In the genomic region with DNA sequence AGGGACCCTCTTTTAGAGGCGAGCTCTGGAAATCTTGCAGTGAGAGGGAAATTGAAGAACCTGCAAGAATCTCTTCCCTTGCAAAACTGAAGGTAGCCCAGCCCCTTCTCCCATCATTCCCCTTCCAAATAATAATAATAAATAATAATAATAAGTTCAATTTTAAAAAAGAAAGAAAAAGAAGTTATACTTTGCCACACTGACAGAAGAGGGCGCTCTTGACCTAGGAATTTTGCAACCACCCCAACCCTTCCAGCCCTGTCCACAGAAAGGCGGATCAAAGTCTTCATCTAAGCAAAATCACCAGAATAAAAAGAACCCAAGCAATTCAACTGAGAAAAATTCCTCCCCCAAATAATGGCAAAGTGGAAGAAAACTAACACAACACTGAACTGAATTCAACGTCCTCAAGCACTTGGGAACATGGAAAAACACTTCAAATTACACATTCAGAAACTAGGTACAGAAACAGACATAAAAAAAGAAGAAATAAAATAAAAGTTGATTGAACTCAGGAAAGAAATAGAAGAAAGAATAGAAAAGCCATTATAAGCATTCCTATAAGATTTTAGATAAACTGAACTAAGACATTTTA, we compare ENCODE assay signal across 8 cellular contexts.
A peak's percentile ranks its signal among the peaks of the same experiment; 100 is the strongest.
DNase-seq lines count a peak whose midpoint lies in the region; ATAC-seq and TF ChIP-seq lines count a peak whose summit lies in the region.

No MANE protein-coding gene starts in this region.

- H3K27ac Mint-ChIP-seq in stimulated activated naive CD8-positive, alpha-beta T cell treated with anti-CD3 and anti-CD28 coated beads, Interleukin-15, amount 100 ng/mL, for 72 hours: no peak overlapping the region

- no peaks in the 10 kb centered on the region for H3K79me1 ChIP-seq in mesendoderm (ENCODE audit: low read length)

- peak; percentile 64 for ATAC-seq in stimulated activated naive CD8-positive, alpha-beta T cell treated with anti-CD3 and anti-CD28 coated beads, Interleukin-15, amount 100 ng/mL, for 72 hours

- no peaks in the 10 kb centered on the region for H3K4me1 ChIP-seq in mesendoderm (ENCODE audit: control insufficient read depth, low read depth, low read length)

- TF ChIP-seq CTCF in AG04449 (IDR thresholded peaks at IDR 0.05; ENCODE audit: insufficient read depth, low read length, missing control alignments) (peak; percentile 46), GM13976 (IDR thresholded peaks at IDR 0.05; ENCODE audit: borderline replicate concordance, control extremely low read depth, extremely low read depth, insufficient read depth, missing control alignments) (peak; percentile 36), WI38 (IDR thresholded peaks at IDR 0.05; ENCODE audit: low read depth, low read length) (0 out of 2 replicates have a peak, but pooled peaks have one; percentile 4)

- H3K4me3 ChIP-seq in AG04449 (ENCODE audit: low read depth, low read length): no peak overlapping the region
- H3K4me3 ChIP-seq in WI38 (ENCODE audit: low read depth, low read length): no peak overlapping the region
- H3K4me3 ChIP-seq in mesendoderm (ENCODE audit: low read length): no peak overlapping the region

- POLR2A ChIA-PET in AG04449 (lab: Yijun Ruan, JAX): no interaction called here

- H4K8ac ChIP-seq in mesendoderm (ENCODE audit: low read depth, low read length): no peak overlapping the region

- peaks cover 6 to 9% of the 10 kb centered on the region in 2 donors for H3K9me3 Mint-ChIP-seq in stimulated activated naive CD8-positive, alpha-beta T cell treated with anti-CD3 and anti-CD28 coated beads, Interleukin-15, amount 100 ng/mL, for 72 hours

- WGBS in mesendoderm (ENCODE audit: extremely low coverage, insufficient coverage, low lambda C conversion rate): no CpG with 5 or more reads among the region's 4 CpGs

- no peak overlapping the region for H2BK120ac ChIP-seq in mesendoderm (ENCODE audit: low read depth, low read length)

- no peak overlapping the region for H3K9ac ChIP-seq in mesendoderm (ENCODE audit: low read length)

- CTCF ChIA-PET in AG04449 (lab: Yijun Ruan, JAX): interaction anchor here (0.7 to 5.2 kb wide), 29 partner anchors 9 to 374 kb away, joined by 3 to 37 read pairs (median 4); partner anchors contain the start of gene GLS

- no peak overlapping the region for H3K18ac ChIP-seq in mesendoderm (ENCODE audit: low read length)

- H3K23ac ChIP-seq in mesendoderm (ENCODE audit: low read length): no peak overlapping the region

- H3K27ac ChIP-seq in mesendoderm (ENCODE audit: low read depth, low read length): no peak overlapping the region

- no peak overlapping the region for H3K4ac ChIP-seq in mesendoderm (ENCODE audit: low read depth, low read length)

- no peak overlapping the region for H2AK5ac ChIP-seq in mesendoderm (ENCODE audit: low read length)

- H3K4me3 Mint-ChIP-seq in stimulated activated naive CD8-positive, alpha-beta T cell treated with anti-CD3 and anti-CD28 coated beads, Interleukin-15, amount 100 ng/mL, for 72 hours: no peak overlapping the region

- no peaks in the 10 kb centered on the region for H3K36me3 ChIP-seq in mesendoderm (ENCODE audit: control insufficient read depth, insufficient read depth, low read length)

- H2BK5ac ChIP-seq in mesendoderm (ENCODE audit: low read length): no peak overlapping the region

- H3K79me2 ChIP-seq in mesendoderm (ENCODE audit: control insufficient read depth, insufficient read depth, low read length): no peaks in the 10 kb centered on the region

- peaks cover 11% of the 10 kb centered on the region for H3K27me3 Mint-ChIP-seq in stimulated activated naive CD8-positive, alpha-beta T cell treated with anti-CD3 and anti-CD28 coated beads, Interleukin-15, amount 100 ng/mL, for 72 hours

- H3K56ac ChIP-seq in mesendoderm (ENCODE audit: low read length): no peak overlapping the region

- no peak overlapping the region for H2BK15ac ChIP-seq in mesendoderm (replicated peaks; ENCODE audit: low read depth)

- H4K5ac ChIP-seq in mesendoderm (ENCODE audit: low read length): no peak overlapping the region

- H3K4me1 Mint-ChIP-seq in stimulated activated naive CD8-positive, alpha-beta T cell treated with anti-CD3 and anti-CD28 coated beads, Interleukin-15, amount 100 ng/mL, for 72 hours: peaks cover 35% of the 10 kb centered on the region

- DNase-seq in AG04449 (ENCODE audit: low read depth, low spot score) (peak; percentile 12), GM13976 (ENCODE audit: low spot score) (peak; percentile 70), NCI-H2196 treated with DMSO at 0.1 percent for 48 hours (lab: John Stamatoyannopoulos, UW; ENCODE audit: unreplicated experiment) (peak; percentile 68), dermis microvascular lymphatic vessel endothelial cell (ENCODE audit: low read depth in 2 of 2) (peak; percentile 60 to 79), mesendoderm (peak; percentile 51), cortex of kidney (lab: John Stamatoyannopoulos, UW) (no peak)
- DNase-seq in stimulated activated naive CD8-positive, alpha-beta T cell treated with anti-CD3 and anti-CD28 coated beads, Interleukin-15, amount 100 ng/mL, for 72 hours: peak; percentile 34 to 57

- no peak overlapping the region for H3K4me2 ChIP-seq in mesendoderm (ENCODE audit: low read length)

- in situ Hi-C loops in GM13976 (cut with MboI; ENCODE audit: low sequenced_read_pairs, unreplicated experiment): no loop called here

- no peaks in the 10 kb centered on the region for H3K27me3 ChIP-seq in mesendoderm (ENCODE audit: insufficient read depth, low read length, poor library complexity)
